8 cellular contexts compared by ENCODE assay signal in genomic region chr2:85888745-85889647, GRCh38. TPM values are rescaled to one million over a fixed set of nuclear protein-coding genes. Genes with fewer than 3 reads are reported as not detected.
A peak's percentile ranks its signal among the peaks of the same experiment; 100 is the strongest.
DNase-seq lines count a peak whose midpoint lies in the region; ATAC-seq and TF ChIP-seq lines count a peak whose summit lies in the region.

ST3GAL5 (minus strand) TSS chr2:85888990; CDS start chr2:85888905, 85 bp downstream.

- peak within 1 kb of the TSS; percentile 65 for H3K4me3 ChIP-seq in kidney epithelial cell (ENCODE audit: low read depth, low read length)

- peak; percentile 77 for TF ChIP-seq CTCF in kidney epithelial cell (IDR thresholded peaks at IDR 0.05; ENCODE audit: insufficient read depth, low read length, poor library complexity, severe bottlenecking)

- H3K36me3 ChIP-seq in kidney epithelial cell (ENCODE audit: control insufficient read depth, insufficient read depth, low read length): no peaks in the 10 kb centered on the region

- ATAC-seq in GM18870 (IDR thresholded peaks at IDR 0.05; ENCODE audit: unreplicated experiment) (peak; percentile 66), HG03135 (IDR thresholded peaks at IDR 0.05; ENCODE audit: unreplicated experiment) (peak; percentile 75)

- DNase-seq in AG08395 (ENCODE audit: low spot score) (peak; percentile 87), NCI-H446 (lab: John Stamatoyannopoulos, UW) (peak; percentile 39 to 90), cerebellar cortex (ENCODE audit: low spot score) (peak; percentile 82), kidney epithelial cell (ENCODE audit: low read depth) (no peak)
- peak; percentile 95 for DNase-seq in activated CD4-positive, CD25-positive, alpha-beta regulatory T cell treated with anti-CD3 and anti-CD28 coated beads, Interleukin-2, amount 50 U/mL, for 72 hours
- peak; percentile 82 to 97 for DNase-seq in stimulated activated CD4-positive, alpha-beta T cell treated with anti-CD3 and anti-CD28 coated beads, Interleukin-1b, Interleukin-23, amount 100 ng/mL, for 1 hour (ENCODE audit: low read depth in 2 of 2)

- no peaks in the 10 kb centered on the region for H3K27me3 ChIP-seq in kidney epithelial cell (ENCODE audit: control insufficient read depth, insufficient read depth, low read length)

RNA-seq across cellular contexts. Expression of gene ST3GAL5, which starts in this region (rescaled TPM):
- 3.0 and 3.8 TPM in 2 replicates for total RNA-seq in kidney epithelial cell
